8 cellular contexts compared by ENCODE assay signal in the genomic region with DNA sequence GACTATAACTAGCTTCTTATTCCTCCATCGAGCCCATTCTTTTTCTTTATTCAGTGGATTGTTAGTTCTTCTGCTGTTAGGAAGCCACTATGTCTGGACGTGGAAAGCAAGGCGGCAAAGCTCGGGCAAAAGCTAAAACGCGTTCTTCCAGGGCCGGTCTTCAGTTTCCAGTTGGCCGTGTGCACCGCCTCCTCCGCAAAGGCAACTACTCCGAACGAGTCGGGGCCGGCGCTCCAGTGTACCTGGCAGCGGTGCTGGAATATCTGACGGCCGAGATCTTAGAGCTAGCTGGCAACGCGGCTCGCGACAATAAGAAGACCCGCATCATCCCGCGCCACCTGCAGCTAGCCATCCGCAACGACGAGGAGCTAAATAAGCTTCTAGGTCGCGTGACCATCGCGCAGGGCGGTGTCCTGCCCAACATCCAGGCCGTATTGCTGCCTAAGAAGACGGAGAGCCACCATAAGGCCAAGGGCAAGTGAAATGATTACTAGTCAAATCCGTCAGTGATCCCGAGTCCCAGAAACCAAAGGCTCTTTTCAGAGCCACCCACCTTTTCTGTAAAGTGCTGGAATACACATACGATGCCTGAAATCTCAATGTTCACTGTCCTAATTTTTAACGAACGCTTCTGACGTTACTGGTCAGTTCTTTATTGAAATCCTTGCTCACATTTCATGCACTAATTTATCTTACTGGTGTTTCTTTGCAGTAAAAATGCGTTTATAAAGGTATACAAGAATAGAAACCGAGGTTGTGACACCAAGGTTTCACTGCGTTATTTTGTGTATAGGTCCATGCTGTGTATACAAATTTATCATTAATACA.
A peak's percentile ranks its signal among the peaks of the same experiment; 100 is the strongest.
DNase-seq lines count a peak whose midpoint lies in the region; ATAC-seq and TF ChIP-seq lines count a peak whose summit lies in the region.

No MANE protein-coding gene starts in this region.

- peaks cover 0 to 6% of the 10 kb centered on the region in 2 donors for H3K4me1 ChIP-seq in lung (ENCODE audit: control insufficient read depth in 2 of 2, insufficient read depth in 2 of 2, low read length in 2 of 2)

- 0 to 1% methylated on average over 44 of the region's 44 CpGs for WGBS in lung, 2 donors

- DNase-seq in DMS153 (lab: John Stamatoyannopoulos, UW) (peak; percentile 85), NCI-H146 treated with DMSO at 0.1 percent for 48 hours (lab: John Stamatoyannopoulos, UW; ENCODE audit: unreplicated experiment) (peak; percentile 92), lung (ENCODE audit: low spot score) (peak; percentile 61), NCI-H2107 treated with DMSO at 0.1 percent for 48 hours (lab: John Stamatoyannopoulos, UW; ENCODE audit: unreplicated experiment) (no peak)
- DNase-seq in activated CD4-positive, CD25-positive, alpha-beta regulatory T cell treated with anti-CD3 and anti-CD28 coated beads, Interleukin-2, amount 50 U/mL, for 16 hours (ENCODE audit: low read depth, low spot score), result peak; percentile 57
- peak; percentile 42 to 61 for DNase-seq in stimulated activated CD8-positive, alpha-beta memory T cell treated with anti-CD3 and anti-CD28 coated beads, Interleukin-2, amount 100 ng/mL, for 1 hour (ENCODE audit: low read depth in 2 of 2)

- H3K27me3 ChIP-seq in lung (ENCODE audit: control insufficient read depth, insufficient read depth), result no peaks in the 10 kb centered on the region

- peaks cover 0 to 2% of the 10 kb centered on the region in 2 donors for H3K9me3 ChIP-seq in lung (ENCODE audit: control insufficient read depth in 2 of 2, insufficient read depth in 1 of 2, low read length in 1 of 2)

- ATAC-seq in GM21737 (IDR thresholded peaks at IDR 0.05; ENCODE audit: unreplicated experiment) (peak; percentile 40), lung (ENCODE audit: insufficient read depth, low FRiP score) (peak; percentile 31)

- no peaks in the 10 kb centered on the region for H3K36me3 ChIP-seq in lung (ENCODE audit: control insufficient read depth in 2 of 2, insufficient read depth in 2 of 2, low read length in 2 of 2)

- no peak for TF ChIP-seq CTCF in lung (IDR thresholded peaks at IDR 0.05; ENCODE audit: control extremely low read depth, extremely low read depth)

- H3K27ac ChIP-seq in cingulate gyrus (ENCODE audit: low read depth, low read length), result peak overlapping the region; percentile 82
- H3K27ac ChIP-seq in lung (ENCODE audit: low read depth in 1 of 2, low read length in 1 of 2), result peak overlapping the region; percentile 95

- H3K4me3 ChIP-seq in lung, result peak overlapping the region; percentile 33
